In genomic region chr12:14384783-14385638, GRCh38 we compare ENCODE assay signal across 8 cellular contexts. TPM values are rescaled to one million over a fixed set of nuclear protein-coding genes. Genes with fewer than 3 reads are reported as not detected.
DNase-seq lines count a peak whose midpoint lies in the region; ATAC-seq and TF ChIP-seq lines count a peak whose summit lies in the region.

No MANE protein-coding gene starts in this region.

- H3K9me2 ChIP-seq in DOHH2 (replicated peaks; ENCODE audit: control insufficient read depth, low read length) (no peaks in the 10 kb centered on the region), PC-3 (replicated peaks; ENCODE audit: low read length) (no peaks in the 10 kb centered on the region)

- H3K79me2 ChIP-seq in DOHH2 (ENCODE audit: control insufficient read depth, low read length) (peaks cover 91% of the 10 kb centered on the region), PC-3 (ENCODE audit: low read length) (peaks cover 94% of the 10 kb centered on the region)

- WGBS in HUES64: 5% methylated on average over 2 of the region's 2 CpGs
- WGBS in gastroesophageal sphincter (ENCODE audit: low coverage in 1 of 2), 2 donors: 0 to 2% methylated on average over 1 to 2 of the region's 2 CpGs

- peaks cover 63% of the 10 kb centered on the region for H3K4me1 Mint-ChIP-seq in activated naive CD4-positive, alpha-beta T cell treated with anti-CD3 and anti-CD28 coated beads for 36 hours (ENCODE audit: low read depth)

- POLR2A ChIA-PET in PC-3 (lab: Charles Lee; ENCODE audit: unreplicated experiment): interaction anchor here (0.6 kb wide), 1 partner anchor 390 kb away, joined by 3 read pairs; no protein-coding TSS in a partner anchor

- H3F3A ChIP-seq in DOHH2 (ENCODE audit: control insufficient read depth, insufficient read depth) (peaks cover 16% of the 10 kb centered on the region), PC-3 (ENCODE audit: low read length, unreplicated experiment) (peaks cover 3% of the 10 kb centered on the region)

- CTCF ChIA-PET in PC-3 (lab: Charles Lee): no interaction called here
- CTCF ChIA-PET in activated naive CD4-positive, alpha-beta T cell treated with anti-CD3 and anti-CD28 coated beads for 36 hours (lab: Charles Lee): interaction anchor here (0.6 to 3.5 kb wide), 10 partner anchors 9 to 167 kb away, joined by 3 to 29 read pairs (median 5); partner anchors contain the start of gene ATF7IP

- H3K9ac ChIP-seq in HUES64 (ENCODE audit: low read depth, low read length): peak overlapping the region; percentile 51
- peak overlapping the region; percentile 24; the same call in 1 of the 2 replicates for H3K9ac ChIP-seq in PC-3 (ENCODE audit: low read length)

- no peak for TF ChIP-seq CTCF in DOHH2 (IDR thresholded peaks at IDR 0.05; ENCODE audit: low read depth, low read length, poor library complexity, severe bottlenecking)
- TF ChIP-seq CTCF in PC-3 (conservative IDR thresholded peaks at IDR 0.05; ENCODE audit: low read depth, low read length): no peak
- no peak for TF ChIP-seq CTCF in gastroesophageal sphincter (IDR thresholded peaks at IDR 0.05)

- H3K4me3 Mint-ChIP-seq in activated naive CD4-positive, alpha-beta T cell treated with anti-CD3 and anti-CD28 coated beads for 36 hours: peak overlapping the region; percentile 73

- H3K4me3 ChIP-seq in DOHH2 (ENCODE audit: low read length): peak overlapping the region; percentile 59
- H3K4me3 ChIP-seq in HUES64 (ENCODE audit: low read length): peak overlapping the region; percentile 32
- no peak overlapping the region for H3K4me3 ChIP-seq in PC-3 (ENCODE audit: low read length)
- H3K4me3 ChIP-seq in gastroesophageal sphincter: peak overlapping the region; percentile 21 to 34

- peak overlapping the region; percentile 28; the same call in 1 of the 2 replicates for H2AFZ ChIP-seq in PC-3 (ENCODE audit: low read length)

- H3K9me3 Mint-ChIP-seq in activated naive CD4-positive, alpha-beta T cell treated with anti-CD3 and anti-CD28 coated beads for 36 hours: peaks cover 8% of the 10 kb centered on the region

- DNase-seq in PC-3: peak; percentile 68
- DNase-seq in activated naive CD4-positive, alpha-beta T cell treated with anti-CD3 and anti-CD28 coated beads for 36 hours: peak; percentile 83
- DNase-seq in occipital lobe (lab: John Stamatoyannopoulos, UW): peak; percentile 18
- no peak for DNase-seq in middle frontal gyrus (ENCODE audit: extremely low spot score, low spot score)

- H3K27me3 Mint-ChIP-seq in activated naive CD4-positive, alpha-beta T cell treated with anti-CD3 and anti-CD28 coated beads for 36 hours (ENCODE audit: low read depth): no peaks in the 10 kb centered on the region

- no TSS peak for BruUV-seq in PC-3 (replicated peaks; lab: Mats Ljungman, UMichigan)

- H3K27ac Mint-ChIP-seq in activated naive CD4-positive, alpha-beta T cell treated with anti-CD3 and anti-CD28 coated beads for 36 hours: peak overlapping the region; percentile 97

- no peaks in the 10 kb centered on the region for H4K20me1 ChIP-seq in DOHH2 (ENCODE audit: control insufficient read depth, insufficient read depth, low read depth, low read length)
- no peaks in the 10 kb centered on the region for H4K20me1 ChIP-seq in PC-3 (ENCODE audit: low read length)

- no peak for TF ChIP-seq POLR2A in gastroesophageal sphincter (IDR thresholded peaks at IDR 0.05)

- peaks cover 53% of the 10 kb centered on the region for H3K36me3 ChIP-seq in DOHH2 (ENCODE audit: control insufficient read depth, low read length)
- peaks cover 3% of the 10 kb centered on the region for H3K36me3 ChIP-seq in HUES64 (ENCODE audit: insufficient read depth, low read length)
- peaks cover 8% of the 10 kb centered on the region for H3K36me3 ChIP-seq in PC-3 (ENCODE audit: low read depth, low read length)
- H3K36me3 ChIP-seq in gastroesophageal sphincter: peaks cover 0 to 5% of the 10 kb centered on the region in 2 donors

- peaks cover 26% of the 10 kb centered on the region for H3K9me3 ChIP-seq in DOHH2 (ENCODE audit: control insufficient read depth, insufficient read depth, low read length)
- H3K9me3 ChIP-seq in HUES64 (ENCODE audit: insufficient read depth, low read depth, low read length): peaks cover 1% of the 10 kb centered on the region; the same call in 1 of the 2 replicates
- H3K9me3 ChIP-seq in PC-3 (ENCODE audit: low read length): no peaks in the 10 kb centered on the region
- H3K9me3 ChIP-seq in gastroesophageal sphincter: peaks cover 0 to 11% (median 0%) of the 10 kb centered on the region in 3 donors

- peaks cover 54% of the 10 kb centered on the region for H3K36me3 Mint-ChIP-seq in activated naive CD4-positive, alpha-beta T cell treated with anti-CD3 and anti-CD28 coated beads for 36 hours (ENCODE audit: low read depth)

- H3K27me3 ChIP-seq in DOHH2 (ENCODE audit: control insufficient read depth, low read length) (no peaks in the 10 kb centered on the region), HUES64 (ENCODE audit: insufficient read depth, low read length) (no peaks in the 10 kb centered on the region), PC-3 (ENCODE audit: low read length) (no peaks in the 10 kb centered on the region), gastroesophageal sphincter (no peaks in the 10 kb centered on the region)

- intact Hi-C loops in PC-3 (cut with micrococcal nuclease): loop anchor here (1.0 to 5.0 kb wide), 2 partner anchors 9 to 128 kb away; no protein-coding TSS in a partner anchor
- intact Hi-C loops in activated naive CD4-positive, alpha-beta T cell treated with anti-CD3 and anti-CD28 coated beads for 36 hours (cut with micrococcal nuclease): loop anchor here (1.0 to 10.0 kb wide), 7 partner anchors 9 to 1663 kb away; partner anchors contain the start of gene GPRC5A

- no peak for TF ChIP-seq EP300 in gastroesophageal sphincter (IDR thresholded peaks at IDR 0.05)

- H3K4me1 ChIP-seq in DOHH2 (ENCODE audit: control insufficient read depth, low read length) (peaks cover 30% of the 10 kb centered on the region), HUES64 (ENCODE audit: insufficient read depth, low read length) (peaks cover 69% of the 10 kb centered on the region), PC-3 (ENCODE audit: insufficient read depth, low read length) (peaks cover 6% of the 10 kb centered on the region; the same call in 1 of the 2 replicates), gastroesophageal sphincter (peaks cover 5 to 43% (median 8%) of the 10 kb centered on the region in 3 donors)

- ATAC-seq in GM21515 (IDR thresholded peaks at IDR 0.05; ENCODE audit: unreplicated experiment): peak; percentile 89
- ATAC-seq in PC-3: peak; percentile 29; the same call in 1 of the 2 replicates
- peak; percentile 91 for ATAC-seq in gastroesophageal sphincter

- H3K27ac ChIP-seq in DOHH2 (ENCODE audit: low read depth, low read length) (peak overlapping the region; percentile 55), HUES64 (ENCODE audit: low read depth, low read length) (peak overlapping the region; percentile 80), PC-3 (ENCODE audit: low read length) (0 out of 2 replicates have a peak overlapping the region, but pooled peaks have one; percentile 18), gastroesophageal sphincter (peak overlapping the region; percentile 29 to 63 (median 58))

- H3K4me2 ChIP-seq in DOHH2 (ENCODE audit: low read length) (peak overlapping the region; percentile 59), PC-3 (ENCODE audit: low read length) (peak overlapping the region; percentile 42; the same call in 1 of the 2 replicates)

RNA-seq across cellular contexts. Expression of gene ATF7IP, which starts 19.5 kb away (rescaled TPM):
- 45.3 TPM for polyA plus RNA-seq in HUES64 (2013, experiment 1 of 2)
- polyA plus RNA-seq in HUES64 (2013, experiment 2 of 2): 55.5 TPM
- total RNA-seq in PC-3 (2014; rRNA removed) (12.5 and 16.9 TPM in 2 replicates), gastroesophageal sphincter (10 to 100 TPM; 32.0 to 71.8 (median 32.7) TPM), occipital lobe (77.5 TPM)
- total RNA-seq in activated naive CD4-positive, alpha-beta T cell treated with anti-CD3 and anti-CD28 coated beads for 36 hours: 100 to 1,000 TPM; 131 to 141 TPM

Comparison
In these comparisons a context has a peak if more than half of its experiments do, and no peak if none do; other contexts are left out.
1. H3K27ac ChIP-seq: peak in every context shown above with its lines; median percentile 80 in HUES64; 58 in gastroesophageal sphincter; 55 in DOHH2; 18 in PC-3.
2. ATAC-seq: peak in every context shown above with its lines; median percentile 91 in gastroesophageal sphincter; 89 in GM21515; 29 in PC-3.